In the genomic region with DNA sequence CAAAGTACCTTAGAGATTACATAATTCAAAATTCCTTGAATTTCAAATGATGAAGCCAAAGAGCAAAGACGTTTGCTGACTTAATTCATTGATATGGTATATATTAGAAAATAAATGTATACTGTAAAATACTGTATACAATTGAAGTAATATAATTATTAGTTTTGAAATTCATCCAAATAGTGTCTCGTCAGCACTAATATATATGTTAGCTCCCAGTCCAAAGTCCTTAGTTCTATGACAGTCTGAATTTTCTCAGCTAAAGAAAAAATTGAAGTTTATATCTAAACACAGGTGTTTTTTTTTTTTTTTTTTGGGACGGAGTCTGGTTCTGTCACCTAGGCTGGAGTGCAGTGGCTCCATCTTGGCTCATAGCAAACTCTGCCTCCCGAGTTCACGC, we compare ENCODE assay signal across 21 cellular contexts.
"Had no signal": no experiment of that assay in that cellular context is flagged by ENCODE, and none has a peak within 500 bp of the region (broad histone marks: within the 10 kb centered on the region; RNA-seq: fewer than 3 reads in every experiment).

No MANE protein-coding gene starts in this region.

- H3K4me3 ChIP-seq: coronary artery, dorsolateral prefrontal cortex, esophagus muscularis mucosa, gastroesophageal sphincter, heart left ventricle, hepatocyte, left lung, lower lobe of right lung, mucosa of descending colon had no signal

- H3K27ac ChIP-seq: coronary artery, dorsolateral prefrontal cortex, esophagus muscularis mucosa, foreskin keratinocyte, gastroesophageal sphincter, heart left ventricle, hepatocyte, left lung, lower lobe of right lung had no signal

- ATAC-seq: foreskin keratinocyte, gastroesophageal sphincter, heart left ventricle, left cardiac atrium, left lung, left ventricle myocardium superior, lower lobe of right lung, mucosa of descending colon had no signal

- H3K4me1 ChIP-seq: esophagus muscularis mucosa, foreskin keratinocyte, gastroesophageal sphincter, heart left ventricle, left lung, lower lobe of right lung had no signal

- FAIRE-seq: colon, endothelial cell of umbilical vein, frontal cortex, keratinocyte had no signal

- H3K4me2 ChIP-seq: hepatocyte had no signal

- H2AFZ ChIP-seq: hepatocyte had no signal

- H3K27me3 ChIP-seq: dorsolateral prefrontal cortex, esophagus muscularis mucosa, foreskin keratinocyte, gastroesophageal sphincter, heart left ventricle, hepatocyte, left lung had no signal

- H3K79me2 ChIP-seq: hepatocyte had no signal

- H3K9me3 ChIP-seq: esophagus muscularis mucosa, gastroesophageal sphincter, lower lobe of right lung, mucosa of descending colon had no signal

- DNase-seq: dermis blood vessel endothelial cell; dorsolateral prefrontal cortex; effector CD4-positive, alpha-beta T cell; effector memory CD4-positive, alpha-beta T cell; foreskin keratinocyte; heart left ventricle; left cardiac atrium; left lung; left ventricle myocardium superior; lower lobe of right lung; mesenchymal stem cell; mucosa of descending colon; naive B cell had no signal

- H3K36me3 ChIP-seq: esophagus muscularis mucosa, gastroesophageal sphincter, heart left ventricle, left lung, lower lobe of right lung had no signal
